ENCODE assay signal across 20 cellular contexts in genomic region chr5:64019746-64020145, GRCh38. TPM values are rescaled to one million over a fixed set of nuclear protein-coding genes. Genes with fewer than 3 reads are reported as not detected.
"Had no signal": no experiment of that assay in that cellular context is flagged by ENCODE, and none has a peak within 500 bp of the region (broad histone marks: within the 10 kb centered on the region; RNA-seq: fewer than 3 reads in every experiment).

No MANE protein-coding gene starts in this region.

- DNase-seq: KBM-7, MV-4-11, NCI-H1048, NCI-H1105, NCI-H1417, NCI-H1436 treated with DMSO at 0.1 percent for 48 hours, NCI-H1694, NCI-H187 treated with DMSO at 0.1 percent for 48 hours, NCI-H2029 treated with DMSO at 0.1 percent for 48 hours, NCI-H226, NCI-H510A, NCI-H526, Right ventricle myocardium superior, RPMI8226, SIG-M5 had no signal

- FAIRE-seq: RCC 7860 had no signal

RNA-seq across cellular contexts. Expression of gene HTR1A, which starts 57.5 kb away (rescaled TPM):
- total RNA-seq: HT-29, LHCN-M2, MCF 10A, Right ventricle myocardium superior, SK-MEL-5 had no signal
